22 cellular contexts compared by ENCODE assay signal in genomic region chr9:1217076-1217475, GRCh38.
DNase-seq lines count a peak whose midpoint lies in the region; ATAC-seq and TF ChIP-seq lines count a peak whose summit lies in the region.
"Had no signal": no experiment of that assay in that cellular context is flagged by ENCODE, and none has a peak within 500 bp of the region (broad histone marks: within the 10 kb centered on the region; RNA-seq: fewer than 3 reads in every experiment).

No MANE protein-coding gene starts in this region.

- TF ChIP-seq CTCF in HFFc6 (IDR thresholded peaks at IDR 0.05), result no peak
- TF ChIP-seq CTCF in choroid plexus epithelial cell (conservative IDR thresholded peaks at IDR 0.05; ENCODE audit: low read depth, low read length), result no peak

- ATAC-seq in GM18870 (IDR thresholded peaks at IDR 0.05; ENCODE audit: unreplicated experiment), result no peak
- ATAC-seq: HepG2 had no signal

- H3K9me3 Mint-ChIP-seq in HFFc6, result no peaks in the 10 kb centered on the region
- no peaks in the 10 kb centered on the region for H3K9me3 Mint-ChIP-seq in activated CD4-positive, alpha-beta memory T cell treated with anti-CD3 and anti-CD28 coated beads for 36 hours

- POLR2A ChIA-PET in activated CD4-positive, alpha-beta memory T cell treated with anti-CD3 and anti-CD28 coated beads for 36 hours (lab: Charles Lee), result no interaction called here

- DNase-seq in HFFc6, result no peak
- peak; percentile 40 for DNase-seq in choroid plexus epithelial cell (ENCODE audit: low read depth)
- peak; percentile 25 for DNase-seq in iris pigment epithelial cell (ENCODE audit: low read depth)
- DNase-seq in cerebellum (ENCODE audit: low spot score), result no peak
- no peak for DNase-seq in activated CD4-positive, alpha-beta memory T cell treated with anti-CD3 and anti-CD28 coated beads for 36 hours
- DNase-seq in NCI-H1930 (lab: John Stamatoyannopoulos, UW), result no peak
- DNase-seq: C1 segment of cervical spinal cord; CD4-positive, alpha-beta memory T cell; COR-L47; DMS53; GF-D8; H7; Karpas-422; NCI-H1105 treated with DMSO at 0.1 percent for 48 hours; NCI-H2029 treated with DMSO at 0.1 percent for 48 hours; NCI-H2227 treated with DMSO at 0.1 percent for 48 hours; NCI-H69; RPMI8226; SHP77 treated with DMSO at 0.1 percent for 48 hours; T-helper 1 cell had no signal

- CTCF ChIA-PET in activated CD4-positive, alpha-beta memory T cell treated with anti-CD3 and anti-CD28 coated beads for 36 hours (lab: Charles Lee), result no interaction called here

- peaks cover 2% of the 10 kb centered on the region; the same call in 1 of the 2 replicates for H3K27me3 Mint-ChIP-seq in HFFc6 (ENCODE audit: insufficient read depth)
- H3K27me3 Mint-ChIP-seq in activated CD4-positive, alpha-beta memory T cell treated with anti-CD3 and anti-CD28 coated beads for 36 hours, result peaks cover 3% of the 10 kb centered on the region

- peak overlapping the region; percentile 75 for H3K27ac Mint-ChIP-seq in HFFc6
- H3K27ac Mint-ChIP-seq in activated CD4-positive, alpha-beta memory T cell treated with anti-CD3 and anti-CD28 coated beads for 36 hours, result no peak overlapping the region
- H3K27ac Mint-ChIP-seq: CD4-positive, alpha-beta memory T cell had no signal

- H3K4me1 Mint-ChIP-seq in HFFc6 (ENCODE audit: low read depth), result peaks cover 45% of the 10 kb centered on the region
- no peaks in the 10 kb centered on the region for H3K4me1 Mint-ChIP-seq in activated CD4-positive, alpha-beta memory T cell treated with anti-CD3 and anti-CD28 coated beads for 36 hours (ENCODE audit: low read depth)
- H3K4me1 Mint-ChIP-seq: CD4-positive, alpha-beta memory T cell had no signal

- no peaks in the 10 kb centered on the region for H3K36me3 Mint-ChIP-seq in HFFc6 (ENCODE audit: low read depth)
- no peaks in the 10 kb centered on the region for H3K36me3 Mint-ChIP-seq in activated CD4-positive, alpha-beta memory T cell treated with anti-CD3 and anti-CD28 coated beads for 36 hours
- H3K36me3 Mint-ChIP-seq: CD4-positive, alpha-beta memory T cell had no signal

- H3K4me3 ChIP-seq in choroid plexus epithelial cell (ENCODE audit: low read depth, low read length), result no peak overlapping the region

- intact Hi-C loops in activated CD4-positive, alpha-beta memory T cell treated with anti-CD3 and anti-CD28 coated beads for 36 hours (cut with micrococcal nuclease), result no loop called here

- peak overlapping the region; percentile 63 for H3K4me3 Mint-ChIP-seq in HFFc6
- H3K4me3 Mint-ChIP-seq in activated CD4-positive, alpha-beta memory T cell treated with anti-CD3 and anti-CD28 coated beads for 36 hours, result no peak overlapping the region
- H3K4me3 Mint-ChIP-seq: CD4-positive, alpha-beta memory T cell had no signal

Comparison
In these comparisons a context has a peak if more than half of its experiments do, and no peak if none do; other contexts are left out.
1. DNase-seq: peak in choroid plexus epithelial cell (single experiment) and iris pigment epithelial cell (single experiment); none in HFFc6 (single experiment), cerebellum (single experiment), activated CD4-positive, alpha-beta memory T cell treated with anti-CD3 and anti-CD28 coated beads for 36 hours (single experiment) and NCI-H1930 (0 of 2).